In genomic region chr12:92472198-92472597, GRCh38 we compare ENCODE assay signal across 26 cellular contexts.
DNase-seq lines count a peak whose midpoint lies in the region; ATAC-seq and TF ChIP-seq lines count a peak whose summit lies in the region.
"Had no signal": no experiment of that assay in that cellular context is flagged by ENCODE, and none has a peak within 500 bp of the region (broad histone marks: within the 10 kb centered on the region; RNA-seq: fewer than 3 reads in every experiment).

No MANE protein-coding gene starts in this region.

- H3K4me3 ChIP-seq in GM23248: no peak overlapping the region
- H3K4me3 ChIP-seq in OCI-LY7 (ENCODE audit: low read depth, low read length, poor library complexity, severe bottlenecking): peak overlapping the region; percentile 70
- H3K4me3 ChIP-seq: esophagus muscularis mucosa, gastroesophageal sphincter, K562, testis, uterus had no signal

- no peaks in the 10 kb centered on the region for H3K9me2 ChIP-seq in GM23248 (ENCODE audit: insufficient read depth)
- H3K9me2 ChIP-seq in OCI-LY7 (ENCODE audit: insufficient read depth, low read length): no peaks in the 10 kb centered on the region

- no peak for TF ChIP-seq CTCF in OCI-LY7 (conservative IDR thresholded peaks at IDR 0.05; ENCODE audit: low read length)
- TF ChIP-seq CTCF in GM13977 (IDR thresholded peaks at IDR 0.05; ENCODE audit: extremely low read depth, insufficient read depth, missing control alignments): no peak

- peak overlapping the region; percentile 93 for H3K27ac Mint-ChIP-seq in stimulated activated memory B cell treated with anti-CD40 and anti-IgM and Interleukin-4, amounts not matched to agents 10 μg/mL and 1 μg/mL and 100 μg/mL, for 72 hours
- H3K27ac Mint-ChIP-seq: endodermal cell had no signal

- 70 to 78% methylated on average over 2 of the region's 2 CpGs for WGBS in GM23248 (ENCODE audit: low coverage in 1 of 2, low lambda C conversion rate in 2 of 2, missing lambda C conversion rate in 2 of 2), 2 experiments

- H4K20me1 ChIP-seq in GM23248 (ENCODE audit: insufficient read depth) (no peaks in the 10 kb centered on the region), OCI-LY7 (ENCODE audit: insufficient read depth, low read length) (no peaks in the 10 kb centered on the region)

- H3K4me1 ChIP-seq in GM23248 (ENCODE audit: insufficient read depth) (peaks cover 20% of the 10 kb centered on the region; the same call in 1 of the 2 replicates), OCI-LY7 (ENCODE audit: insufficient read depth, low read length, poor library complexity, severe bottlenecking) (peaks cover 69% of the 10 kb centered on the region)
- H3K4me1 ChIP-seq: uterus had no signal

- intact Hi-C loops in OCI-LY7 (cut with micrococcal nuclease; ENCODE audit: unreplicated experiment) (no loop called here), Right ventricle myocardium superior (cut with DNase I) (no loop called here)

- H3K9me3 Mint-ChIP-seq in stimulated activated memory B cell treated with anti-CD40 and anti-IgM and Interleukin-4, amounts not matched to agents 10 μg/mL and 1 μg/mL and 100 μg/mL, for 72 hours: no peaks in the 10 kb centered on the region

- in situ Hi-C loops in GM23248 (cut with MboI) (no loop called here), G401 (cut with HindIII; ENCODE audit: low sequenced_read_pairs) (no loop called here), GM13977 (cut with MboI; ENCODE audit: low pct_unique_long_range_greater_than_20kb, low sequenced_read_pairs, unreplicated experiment) (no loop called here)

- no peak overlapping the region for H3K9ac ChIP-seq in GM23248

- H3K4me3 Mint-ChIP-seq in stimulated activated memory B cell treated with anti-CD40 and anti-IgM and Interleukin-4, amounts not matched to agents 10 μg/mL and 1 μg/mL and 100 μg/mL, for 72 hours: no peak overlapping the region
- H3K4me3 Mint-ChIP-seq: endodermal cell, nephron had no signal

- H3K4me2 ChIP-seq in GM23248 (ENCODE audit: unreplicated experiment) (no peak overlapping the region), OCI-LY7 (ENCODE audit: low read length) (peak overlapping the region; percentile 91)

- H3F3A ChIP-seq in GM23248 (ENCODE audit: insufficient read depth): no peaks in the 10 kb centered on the region

- H3K36me3 Mint-ChIP-seq in stimulated activated memory B cell treated with anti-CD40 and anti-IgM and Interleukin-4, amounts not matched to agents 10 μg/mL and 1 μg/mL and 100 μg/mL, for 72 hours: peaks cover 19% of the 10 kb centered on the region

- CTCF ChIA-PET in OCI-LY7 (lab: Charles Lee; ENCODE audit: unreplicated experiment): no interaction called here

- H3K27me3 ChIP-seq in GM23248 (replicated peaks; ENCODE audit: insufficient read depth): no peaks in the 10 kb centered on the region
- H3K27me3 ChIP-seq: brain microvascular endothelial cell, esophagus muscularis mucosa, gastroesophageal sphincter, testis, uterus had no signal

- H2AFZ ChIP-seq in GM23248 (peak overlapping the region; percentile 25; the same call in 1 of the 2 replicates), OCI-LY7 (ENCODE audit: low read length) (peak overlapping the region; percentile 51; the same call in 1 of the 2 replicates)

- BruUV-seq in OCI-LY7 (replicated peaks; lab: Mats Ljungman, UMichigan): no TSS peak

- H3K36me3 ChIP-seq in GM23248 (ENCODE audit: low read depth) (no peaks in the 10 kb centered on the region), OCI-LY7 (ENCODE audit: insufficient read depth, low read length) (peaks cover 29% of the 10 kb centered on the region)
- H3K36me3 ChIP-seq: brain microvascular endothelial cell, esophagus muscularis mucosa, gastroesophageal sphincter, uterus had no signal

- H3K79me2 ChIP-seq in GM23248 (ENCODE audit: insufficient read depth) (no peaks in the 10 kb centered on the region), OCI-LY7 (ENCODE audit: insufficient read depth, low read depth, low read length) (peaks cover 67% of the 10 kb centered on the region)

- POLR2A ChIA-PET in OCI-LY7 (lab: Charles Lee): interaction anchor here (2.4 to 5.1 kb wide), 4 partner anchors 26 to 326 kb away, joined by 13 to 37 read pairs (median 30); partner anchors contain the start of gene BTG1

- H3K27ac ChIP-seq in GM23248 (no peak overlapping the region), OCI-LY7 (ENCODE audit: low read depth, low read length, poor library complexity, severe bottlenecking) (peak overlapping the region; percentile 98)
- H3K27ac ChIP-seq: brain microvascular endothelial cell, C4-2B, esophagus muscularis mucosa, gastroesophageal sphincter, testis, uterus had no signal

- DNase-seq in GM23248: peak; percentile 47
- no peak for DNase-seq in OCI-LY7 (ENCODE audit: low spot score)
- peak; percentile 63 for DNase-seq in fibroblast of peridontal ligament (ENCODE audit: extremely low read depth)
- DNase-seq in G401 (ENCODE audit: low spot score): no peak
- DNase-seq in Right ventricle myocardium superior: no peak
- DNase-seq in GM13977 (ENCODE audit: low spot score): no peak
- DNase-seq: activated CD4-positive, alpha-beta T cell treated with anti-CD3 and anti-CD28 coated beads, Interleukin-2, amount 50 U/mL, for 48 hours; activated effector memory CD4-positive, alpha-beta T cell treated with anti-CD3 and anti-CD28 coated beads, Interleukin-2, amount 50 U/mL, for 16 hours; brain microvascular endothelial cell; endodermal cell; hypothalamus; left ventricle myocardium superior; NCI-H146; NCI-H510A treated with DMSO at 0.1 percent for 48 hours; retina; stimulated activated CD4-positive, alpha-beta T cell treated with anti-CD3 and anti-CD28 coated beads, Interleukin-4, amount 100 ng/mL, for 24 hours; stimulated activated naive CD4-positive, alpha-beta T cell treated with Interleukin-2 at 50 U/mL for 16 hours; T1000; testis; uterus had no signal

- peaks cover 78% of the 10 kb centered on the region for H3K4me1 Mint-ChIP-seq in stimulated activated memory B cell treated with anti-CD40 and anti-IgM and Interleukin-4, amounts not matched to agents 10 μg/mL and 1 μg/mL and 100 μg/mL, for 72 hours

- H3K27me3 Mint-ChIP-seq in stimulated activated memory B cell treated with anti-CD40 and anti-IgM and Interleukin-4, amounts not matched to agents 10 μg/mL and 1 μg/mL and 100 μg/mL, for 72 hours: no peaks in the 10 kb centered on the region

- H3K9me3 ChIP-seq in GM23248 (ENCODE audit: low read depth) (no peaks in the 10 kb centered on the region), OCI-LY7 (ENCODE audit: low read length) (peaks cover 20% of the 10 kb centered on the region; the same call in 1 of the 2 replicates)
- H3K9me3 ChIP-seq: esophagus muscularis mucosa, gastroesophageal sphincter, testis, uterus had no signal

- ATAC-seq in stimulated activated memory B cell treated with anti-CD40 and anti-IgM and Interleukin-4, amounts not matched to agents 10 μg/mL and 1 μg/mL and 100 μg/mL, for 72 hours: no peak
- ATAC-seq in Right ventricle myocardium superior (ENCODE audit: poor library complexity): no peak
- ATAC-seq: gastroesophageal sphincter, K562, left ventricle myocardium superior had no signal

Comparison
In these comparisons a context has a peak if more than half of its experiments do, and no peak if none do; other contexts are left out.
1. DNase-seq: peak in GM23248 (single experiment) and fibroblast of peridontal ligament (single experiment); none in OCI-LY7 (single experiment), G401 (single experiment), Right ventricle myocardium superior (single experiment) and GM13977 (single experiment).